In the genomic region with DNA sequence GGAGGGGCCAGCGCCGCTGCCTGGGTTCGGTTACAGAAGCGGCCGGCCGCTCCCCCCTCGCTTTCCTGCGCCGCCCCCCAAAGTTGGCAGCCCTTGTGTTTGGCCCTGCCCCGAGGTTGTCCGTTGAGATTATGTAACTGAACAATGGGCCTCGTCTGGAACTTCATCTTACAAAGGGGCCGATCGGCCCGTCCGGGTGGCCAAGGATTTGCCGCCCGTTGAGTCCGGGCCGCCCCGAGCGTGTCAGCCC, we compare ENCODE assay signal across 8 cellular contexts. TPM values are rescaled to one million over a fixed set of nuclear protein-coding genes. Genes with fewer than 3 reads are reported as not detected.
A peak's percentile ranks its signal among the peaks of the same experiment; 100 is the strongest.
DNase-seq lines count a peak whose midpoint lies in the region; ATAC-seq and TF ChIP-seq lines count a peak whose summit lies in the region.

No MANE protein-coding gene starts in this region.

- DNase-seq in A673 (ENCODE audit: low spot score) (no peak), amniotic epithelial cell (ENCODE audit: low read depth) (peak; percentile 17), iris pigment epithelial cell (ENCODE audit: low read depth) (peak; percentile 45), stomach (peak; percentile 34), COR-L47 (lab: John Stamatoyannopoulos, UW) (no peak)

- H3K9me3 ChIP-seq in A673 (ENCODE audit: low read depth, low read length, poor library complexity, severe bottlenecking) (no peaks in the 10 kb centered on the region), HUES48 (ENCODE audit: control insufficient read depth, insufficient read depth, low read length) (no peaks in the 10 kb centered on the region), stomach (no peaks in the 10 kb centered on the region)

- H3K36me3 ChIP-seq in A673 (ENCODE audit: insufficient read depth, low read length, poor library complexity, severe bottlenecking) (peaks cover 33% of the 10 kb centered on the region), HUES48 (ENCODE audit: control insufficient read depth, insufficient read depth, low read length) (peaks cover 44% of the 10 kb centered on the region), stomach (peaks cover 0 to 22% (median 12%) of the 10 kb centered on the region in 4 donors)

- H3K4me3 ChIP-seq in A673 (ENCODE audit: low read depth, low read length, poor library complexity, severe bottlenecking) (peak overlapping the region; percentile 74), HUES48 (ENCODE audit: low read depth, low read length) (peak overlapping the region; percentile 93), stomach (peak overlapping the region; percentile 74 to 96 (median 83))

- TF ChIP-seq CTCF in A673 (conservative IDR thresholded peaks at IDR 0.05; ENCODE audit: low read depth, low read length) (no peak), stomach (IDR thresholded peaks at IDR 0.05) (no peak)

- WGBS in stomach, 5 donors: 0 to 1% (median 0%) methylated on average over 15 to 22 of the region's 22 CpGs; no CpG with 5 or more reads in 1 of the 5 donors

- no peak for TF ChIP-seq POLR2A in stomach (IDR thresholded peaks at IDR 0.05)

- H3K27me3 ChIP-seq in A673 (replicated peaks; ENCODE audit: insufficient read depth, low read depth, low read length, poor library complexity): no peaks in the 10 kb centered on the region
- H3K27me3 ChIP-seq in HUES48 (ENCODE audit: control insufficient read depth, insufficient read depth, low read length): no peaks in the 10 kb centered on the region
- H3K27me3 ChIP-seq in stomach: no peaks in the 10 kb centered on the region

- peak overlapping the region; percentile 95 for H3K9ac ChIP-seq in HUES48 (ENCODE audit: low read depth, low read length)

- peak overlapping the region; percentile 95 for H3K27ac ChIP-seq in A673 (ENCODE audit: low read depth, low read length, poor library complexity, severe bottlenecking)
- peak overlapping the region; percentile 95 for H3K27ac ChIP-seq in HUES48 (ENCODE audit: low read depth, low read length)
- H3K27ac ChIP-seq in stomach: peak overlapping the region; percentile 73 to 99 (median 96)

- POLR2A ChIA-PET in A673 (lab: Charles Lee; ENCODE audit: low non-redundant PET): no interaction called here

- TF ChIP-seq EP300 in stomach (IDR thresholded peaks at IDR 0.05): no peak

- CTCF ChIA-PET in A673 (lab: Charles Lee): no interaction called here

- peaks cover 10% of the 10 kb centered on the region for H3K4me1 ChIP-seq in A673 (ENCODE audit: insufficient read depth, low read length, poor library complexity, severe bottlenecking)
- H3K4me1 ChIP-seq in HUES48 (ENCODE audit: control insufficient read depth, insufficient read depth, low read length): peaks cover 41% of the 10 kb centered on the region
- H3K4me1 ChIP-seq in stomach: peaks cover 6 to 74% (median 38%) of the 10 kb centered on the region in 4 donors

- no TSS peak for BruUV-seq in A673 (replicated peaks; lab: Mats Ljungman, UMichigan)

- intact Hi-C loops in A673 (cut with micrococcal nuclease; ENCODE audit: unreplicated experiment) (no loop called here), stomach (cut with DNase I; ENCODE audit: low total_unique reads) (no loop called here)

- ATAC-seq in GM19463 (IDR thresholded peaks at IDR 0.05; ENCODE audit: unreplicated experiment): no peak
- no peak for ATAC-seq in GM21529 (IDR thresholded peaks at IDR 0.05; ENCODE audit: unreplicated experiment)

RNA-seq across cellular contexts. Expression of gene WEE1, which starts 1.0 kb away (rescaled TPM):
- total RNA-seq in A673 (2021) (51.4 and 54.9 TPM in 2 replicates), stomach (10 to 100 TPM; 11.7 to 79.1 (median 29.6) TPM)
- polyA plus RNA-seq in stomach: 10 to 100 TPM in 2 of 3 donors, 1 to 10 TPM in 1; 5.0 to 29.8 (median 12.9) TPM

Comparison
In these comparisons a context has a peak if more than half of its experiments do, and no peak if none do; other contexts are left out.
1. DNase-seq: peak in amniotic epithelial cell (single experiment), iris pigment epithelial cell (single experiment) and stomach (single experiment); none in A673 (single experiment) and COR-L47 (single experiment).
2. Peak in every context shown above with its lines, with median percentiles within 50 percentile points of each other: H3K27ac ChIP-seq and H3K4me3 ChIP-seq.